In genomic region chr1:202615501-202616354, GRCh38 we compare ENCODE assay signal across 8 cellular contexts.
A peak's percentile ranks its signal among the peaks of the same experiment; 100 is the strongest.
DNase-seq lines count a peak whose midpoint lies in the region; ATAC-seq, FAIRE-seq and TF ChIP-seq lines count a peak whose summit lies in the region.

No MANE protein-coding gene starts in this region.

- no peak overlapping the region for H2AFZ ChIP-seq in Karpas-422 (ENCODE audit: low read length)

- H3K9me3 ChIP-seq in adrenal gland (replicated peaks in 1 of 3) = no peaks in the 10 kb centered on the region
- H3K9me3 ChIP-seq in Karpas-422 (ENCODE audit: low read length) = no peaks in the 10 kb centered on the region

- H3K27me3 ChIP-seq in adrenal gland (no peaks in the 10 kb centered on the region), Karpas-422 (ENCODE audit: low read length) (no peaks in the 10 kb centered on the region)

- WGBS in adrenal gland, 4 donors = 48 to 61% (median 52%) methylated on average over 11 of the region's 11 CpGs

- H3K9me2 ChIP-seq in Karpas-422 (replicated peaks; ENCODE audit: insufficient read depth, low read length) = no peaks in the 10 kb centered on the region

- DNase-seq in GM04503 (ENCODE audit: low read depth) = peak; percentile 45
- peak; percentile 36 for DNase-seq in HTR-8/SVneo (ENCODE audit: insufficient read length, low spot score)
- peak in 5 of 7 donors; percentile 27 to 46 (median 32) for DNase-seq in adrenal gland
- DNase-seq in mesothelial cell of epicardium (ENCODE audit: low spot score in 2 of 2, unreplicated experiment in 2 of 2) = no peak
- DNase-seq in T-helper 2 cell treated with Interferon-gamma antibody and Interleukin-4, amounts not matched to agents 5 μg/mL and 100 μg/mL, for 36 hours (ENCODE audit: low spot score) = no peak
- DNase-seq in Karpas-422 = no peak
- DNase-seq in NCI-H226 = no peak

- intact Hi-C loops in adrenal gland (cut with DNase I) = no loop called here

- peaks cover 6 to 9% of the 10 kb centered on the region in 2 donors for H3K4me1 ChIP-seq in adrenal gland (replicated peaks in 1 of 2)
- no peaks in the 10 kb centered on the region for H3K4me1 ChIP-seq in Karpas-422 (ENCODE audit: low read length)

- no peaks in the 10 kb centered on the region for H3K27me3 Mint-ChIP-seq in mesothelial cell of epicardium (ENCODE audit: low read depth)
- H3K27me3 Mint-ChIP-seq in T-helper 2 cell treated with Interferon-gamma antibody and Interleukin-4, amounts not matched to agents 5 μg/mL and 100 μg/mL, for 36 hours (ENCODE audit: low read depth) = peaks cover 18% of the 10 kb centered on the region

- H3K36me3 ChIP-seq in adrenal gland (replicated peaks in 1 of 2) (no peaks in the 10 kb centered on the region), Karpas-422 (ENCODE audit: insufficient read depth, low read length) (no peaks in the 10 kb centered on the region)

- H3K27ac ChIP-seq in adrenal gland (peak overlapping the region in 2 of 5 donors; percentile 34 to 35), Karpas-422 (ENCODE audit: low read length) (no peak overlapping the region)

- peak; percentile 65 for ATAC-seq in GM21528 (IDR thresholded peaks at IDR 0.05; ENCODE audit: low FRiP score, unreplicated experiment)

- H3K4me1 Mint-ChIP-seq in mesothelial cell of epicardium = peaks cover 34% of the 10 kb centered on the region
- peaks cover 15% of the 10 kb centered on the region for H3K4me1 Mint-ChIP-seq in T-helper 2 cell treated with Interferon-gamma antibody and Interleukin-4, amounts not matched to agents 5 μg/mL and 100 μg/mL, for 36 hours (ENCODE audit: low read depth)

- no peak overlapping the region for H3K4me3 Mint-ChIP-seq in mesothelial cell of epicardium
- H3K4me3 Mint-ChIP-seq in T-helper 2 cell treated with Interferon-gamma antibody and Interleukin-4, amounts not matched to agents 5 μg/mL and 100 μg/mL, for 36 hours = no peak overlapping the region

- no peak overlapping the region for H3K4me3 ChIP-seq in adrenal gland
- no peak overlapping the region for H3K4me3 ChIP-seq in Karpas-422 (ENCODE audit: low read length)

- H3K27ac Mint-ChIP-seq in mesothelial cell of epicardium = peak overlapping the region; percentile 87
- H3K27ac Mint-ChIP-seq in T-helper 2 cell treated with Interferon-gamma antibody and Interleukin-4, amounts not matched to agents 5 μg/mL and 100 μg/mL, for 36 hours = no peak overlapping the region

- TF ChIP-seq CTCF in adrenal gland (IDR thresholded peaks at IDR 0.05) (no peak), mesothelial cell of epicardium (IDR thresholded peaks at IDR 0.05; ENCODE audit: unreplicated experiment) (no peak)

- H3K9me3 Mint-ChIP-seq in mesothelial cell of epicardium = no peaks in the 10 kb centered on the region
- no peaks in the 10 kb centered on the region for H3K9me3 Mint-ChIP-seq in T-helper 2 cell treated with Interferon-gamma antibody and Interleukin-4, amounts not matched to agents 5 μg/mL and 100 μg/mL, for 36 hours

- peaks cover 2% of the 10 kb centered on the region for H3K36me3 Mint-ChIP-seq in mesothelial cell of epicardium
- H3K36me3 Mint-ChIP-seq in T-helper 2 cell treated with Interferon-gamma antibody and Interleukin-4, amounts not matched to agents 5 μg/mL and 100 μg/mL, for 36 hours (ENCODE audit: low read depth) = no peaks in the 10 kb centered on the region

- no peak for FAIRE-seq in HTR-8/SVneo (lab: Jason Lieb, UNC)

- no peaks in the 10 kb centered on the region for H3K79me2 ChIP-seq in Karpas-422 (ENCODE audit: low read length)

- H4K20me1 ChIP-seq in Karpas-422 (ENCODE audit: insufficient read depth, low read depth, low read length) = no peaks in the 10 kb centered on the region

- no peak for TF ChIP-seq POLR2A in adrenal gland (IDR thresholded peaks at IDR 0.05)

- H3K9ac ChIP-seq in Karpas-422 (ENCODE audit: low read length) = no peak overlapping the region

- no peak overlapping the region for H3K4me2 ChIP-seq in Karpas-422 (ENCODE audit: low read depth, low read length, poor library complexity, severe bottlenecking)

Comparison
In these comparisons a context has a peak if more than half of its experiments do, and no peak if none do; other contexts are left out.
1. DNase-seq: peak in GM04503 (single experiment), HTR-8/SVneo (single experiment) and adrenal gland (5 of 7); none in mesothelial cell of epicardium (0 of 2), T-helper 2 cell treated with Interferon-gamma antibody and Interleukin-4, amounts not matched to agents 5 μg/mL and 100 μg/mL, for 36 hours (single experiment), Karpas-422 (single experiment) and NCI-H226 (single experiment).